In genomic region chr6:111559193-111560097, GRCh38 we compare ENCODE assay signal across 9 cellular contexts. TPM values are rescaled to one million over a fixed set of nuclear protein-coding genes. Genes with fewer than 3 reads are reported as not detected.
A peak's percentile ranks its signal among the peaks of the same experiment; 100 is the strongest.
DNase-seq lines count a peak whose midpoint lies in the region; ATAC-seq and TF ChIP-seq lines count a peak whose summit lies in the region.
"Had no signal": no experiment of that assay in that cellular context is flagged by ENCODE, and none has a peak within 500 bp of the region (broad histone marks: within the 10 kb centered on the region; RNA-seq: fewer than 3 reads in every experiment).

No MANE protein-coding gene starts in this region.

- TF ChIP-seq CTCF in GM23338 (conservative IDR thresholded peaks at IDR 0.05; ENCODE audit: low read depth in 2 of 2) (no peak), stomach (IDR thresholded peaks at IDR 0.05) (no peak)

- intact Hi-C loops in right cardiac atrium (cut with DNase I) (no loop called here), stomach (cut with DNase I; ENCODE audit: low total_unique reads) (no loop called here)

- H2AFZ ChIP-seq in GM23338: no peak overlapping the region

- TF ChIP-seq EP300 in stomach (IDR thresholded peaks at IDR 0.05): no peak

- TF ChIP-seq POLR2A in stomach (IDR thresholded peaks at IDR 0.05): no peak

- H4K20me1 ChIP-seq in GM23338 (replicated peaks; ENCODE audit: insufficient read depth): no peaks in the 10 kb centered on the region

- WGBS in right cardiac atrium: 29% methylated on average over 9 of the region's 9 CpGs
- WGBS in stomach, 5 donors: 30 to 43% (median 36%) methylated on average over 9 of the region's 9 CpGs

- no peaks in the 10 kb centered on the region for H3K27me3 ChIP-seq in GM23338 (ENCODE audit: insufficient read depth)
- H3K27me3 ChIP-seq in right cardiac atrium (ENCODE audit: control insufficient read depth, insufficient read depth): no peaks in the 10 kb centered on the region
- no peaks in the 10 kb centered on the region for H3K27me3 ChIP-seq in stomach

- H3K27ac ChIP-seq in GM23338 (ENCODE audit: low read depth) (no peak overlapping the region), right cardiac atrium (ENCODE audit: low read length) (peak overlapping the region; percentile 65), stomach (peak overlapping the region; percentile 22 to 88 (median 70))
- H3K27ac ChIP-seq: KMS-11 had no signal

- H3K4me1 Mint-ChIP-seq in GM23338: peaks cover 3% of the 10 kb centered on the region; the same call in 1 of the 3 replicates
- H3K4me1 Mint-ChIP-seq in T-helper 17 cell: peaks cover 26% of the 10 kb centered on the region

- peaks cover 39% of the 10 kb centered on the region for H3K36me3 Mint-ChIP-seq in GM23338 (ENCODE audit: low read depth)
- peaks cover 15% of the 10 kb centered on the region for H3K36me3 Mint-ChIP-seq in T-helper 17 cell (ENCODE audit: low read depth)

- H3K27ac Mint-ChIP-seq in GM23338 (peak overlapping the region; percentile 20; the same call in 1 of the 2 replicates), T-helper 17 cell (peak overlapping the region; percentile 45)

- DNase-seq in GM23338 (ENCODE audit: low spot score) (no peak), T-helper 17 cell (no peak), right cardiac atrium (peak in 2 of 3 donors; percentile 60 to 63), stomach (no peak), EL (no peak), NCI-H1930 (lab: John Stamatoyannopoulos, UW) (no peak), OCI-M1 (lab: John Stamatoyannopoulos, UW) (no peak)
- DNase-seq: small intestine had no signal

- H3K4me2 ChIP-seq in GM23338: no peak overlapping the region
- H3K4me2 ChIP-seq: KMS-11 had no signal

- no peaks in the 10 kb centered on the region for H3K9me2 ChIP-seq in GM23338 (ENCODE audit: insufficient read depth)

- H3K27me3 Mint-ChIP-seq in GM23338 (ENCODE audit: insufficient read depth, low read depth, poor library complexity) (peaks cover 9% of the 10 kb centered on the region), T-helper 17 cell (no peaks in the 10 kb centered on the region)

- H3K4me1 ChIP-seq in GM23338 (ENCODE audit: insufficient read depth): no peaks in the 10 kb centered on the region; the same call in 1 of the 2 replicates
- peaks cover 15% of the 10 kb centered on the region for H3K4me1 ChIP-seq in right cardiac atrium (ENCODE audit: control insufficient read depth, insufficient read depth, low read length)
- peaks cover 22 to 64% (median 47%) of the 10 kb centered on the region in 4 donors for H3K4me1 ChIP-seq in stomach

- no peak for ATAC-seq in GM23338
- ATAC-seq in T-helper 17 cell: no peak
- ATAC-seq in right cardiac atrium: peak; percentile 77 to 85

- H3F3A ChIP-seq in GM23338 (replicated peaks; ENCODE audit: low read depth): 0 out of 2 replicates have a peak, but pooled peaks cover 3% of the 10 kb centered on the region

- H3K9me3 Mint-ChIP-seq in GM23338: no peaks in the 10 kb centered on the region

- H3K4me3 Mint-ChIP-seq in GM23338 (no peak overlapping the region), T-helper 17 cell (no peak overlapping the region)

- H3K79me2 ChIP-seq in GM23338 (replicated peaks; ENCODE audit: insufficient read depth): 0 out of 2 replicates have a peak, but pooled peaks cover 3% of the 10 kb centered on the region

- H3K4me3 ChIP-seq in GM23338 (no peak overlapping the region), right cardiac atrium (ENCODE audit: low read length) (no peak overlapping the region), stomach (no peak overlapping the region)

- H3K9me3 ChIP-seq in T-helper 17 cell (ENCODE audit: control insufficient read depth, low read length, poor library complexity, severe bottlenecking): no peaks in the 10 kb centered on the region
- H3K9me3 ChIP-seq in right cardiac atrium (ENCODE audit: control insufficient read depth, low read length): no peaks in the 10 kb centered on the region
- H3K9me3 ChIP-seq in stomach: no peaks in the 10 kb centered on the region

- H3K36me3 ChIP-seq in GM23338 (ENCODE audit: insufficient read depth) (no peaks in the 10 kb centered on the region), stomach (peaks cover 14 to 71% (median 50%) of the 10 kb centered on the region in 4 donors)

TF ChIP-seq in GM23338, 12 proteins besides CTCF, POLR2A, EP300 and RAD21:
- TF ChIP-seq REST (IDR thresholded peaks at IDR 0.05; ENCODE audit: unreplicated experiment): no peak
- TF ChIP-seq CREB1 (CRISPR knock-in tag; IDR thresholded peaks at IDR 0.05; ENCODE audit: low read depth): no peak
- 0 out of 2 replicates have a peak, but pooled peaks have one; percentile 26 for TF ChIP-seq ZNF331 (CRISPR knock-in tag; IDR thresholded peaks at IDR 0.05; ENCODE audit: low read depth)
- TF ChIP-seq NANOG (IDR thresholded peaks at IDR 0.05; ENCODE audit: borderline replicate concordance): no peak
TF ChIP-seq in GM23338: peak in this region for 1.

RNA-seq across cellular contexts. Expression of gene TRAF3IP2, which starts 46.2 kb away (rescaled TPM):
- 29.5 and 34.0 TPM in 2 replicates for total RNA-seq in GM23338 (2014; rRNA removed; shearing (Covaris generic))
- polyA plus RNA-seq in GM23338 (2016; fragmentation: Nextera tagmentation; extraction: Ambion mirVana) (22.2 and 23.8 TPM in 2 replicates), right cardiac atrium (14.1 TPM), stomach (10 to 100 TPM; 40.6 to 64.4 (median 62.5) TPM)
- total RNA-seq in T-helper 17 cell (10 to 100 TPM; 19.9 to 33.5 TPM), right cardiac atrium (10 to 100 TPM; 12.7 to 16.0 (median 13.1) TPM), stomach (10 to 100 TPM; 11.1 to 87.2 (median 23.5) TPM)

Comparison
In these comparisons a context has a peak if more than half of its experiments do, and no peak if none do; other contexts are left out.
1. ATAC-seq: peak in right cardiac atrium (2 of 2); none in GM23338 (single experiment) and T-helper 17 cell (single experiment).
2. DNase-seq: peak in right cardiac atrium (2 of 3); none in GM23338 (single experiment), T-helper 17 cell (0 of 3), stomach (single experiment), EL (single experiment), NCI-H1930 (0 of 2) and OCI-M1 (single experiment).